In the genomic region with DNA sequence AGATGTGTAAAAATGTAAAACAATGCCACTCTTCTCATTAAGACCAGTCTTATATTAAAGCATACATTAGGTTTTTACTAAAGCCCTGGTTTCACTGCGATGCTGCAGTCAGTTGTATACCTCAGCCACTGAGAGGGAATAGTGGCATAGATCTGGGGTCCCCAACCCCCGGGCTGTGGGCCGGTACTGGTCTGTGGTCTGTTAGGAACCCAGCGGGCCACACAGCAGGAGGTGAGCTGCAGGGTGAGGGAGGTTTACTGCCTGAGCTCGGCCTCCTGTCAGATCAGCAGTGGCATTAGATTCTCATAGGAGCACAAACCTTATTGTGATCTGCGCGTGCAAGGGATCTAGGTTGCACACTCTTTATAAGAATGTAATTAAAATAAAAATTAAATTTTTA, we compare ENCODE assay signal across 27 cellular contexts.
"Had no signal": no experiment of that assay in that cellular context is flagged by ENCODE, and none has a peak within 500 bp of the region (broad histone marks: within the 10 kb centered on the region; RNA-seq: fewer than 3 reads in every experiment).

No MANE protein-coding gene starts in this region.

- H3K27ac ChIP-seq: hepatocyte, left lung, lower lobe of right lung, ovary, right atrium auricular region, right lobe of liver, stomach, testis, thyroid gland, transverse colon, upper lobe of left lung, vagina had no signal

- H3K36me3 ChIP-seq: left lung, lower lobe of right lung, ovary, right atrium auricular region, right lobe of liver, stomach, thyroid gland, transverse colon, upper lobe of left lung, vagina had no signal

- H3K4me1 Mint-ChIP-seq: mesothelial cell of epicardium; naive B cell; natural killer cell; nephron progenitor cell; stimulated activated naive B cell treated with anti-CD40 and anti-IgM and Interleukin-4, amounts not matched to agents 10 μg/mL and 1 μg/mL and 100 μg/mL, for 72 hours had no signal

- H3K4me3 Mint-ChIP-seq: mesothelial cell of epicardium; naive B cell; natural killer cell; nephron progenitor cell; stimulated activated naive B cell treated with anti-CD40 and anti-IgM and Interleukin-4, amounts not matched to agents 10 μg/mL and 1 μg/mL and 100 μg/mL, for 72 hours had no signal

- H3K4me1 ChIP-seq: left lung, lower lobe of right lung, right atrium auricular region, right lobe of liver, stomach, testis, thyroid gland, transverse colon, upper lobe of left lung, vagina had no signal

- H3K27me3 Mint-ChIP-seq: progenitor cell of endocrine pancreas had no signal

- H3K27ac Mint-ChIP-seq: mesothelial cell of epicardium; naive B cell; natural killer cell; nephron progenitor cell; progenitor cell of endocrine pancreas; stimulated activated naive B cell treated with anti-CD40 and anti-IgM and Interleukin-4, amounts not matched to agents 10 μg/mL and 1 μg/mL and 100 μg/mL, for 72 hours had no signal

- H2AFZ ChIP-seq: hepatocyte had no signal

- H3K9me3 Mint-ChIP-seq: mesothelial cell of epicardium; naive B cell; natural killer cell; nephron progenitor cell; stimulated activated naive B cell treated with anti-CD40 and anti-IgM and Interleukin-4, amounts not matched to agents 10 μg/mL and 1 μg/mL and 100 μg/mL, for 72 hours had no signal

- ATAC-seq: left colon; left lung; lower lobe of right lung; natural killer cell; right lobe of liver; stimulated activated naive B cell treated with anti-CD40 and anti-IgM and Interleukin-4, amounts not matched to agents 10 μg/mL and 1 μg/mL and 100 μg/mL, for 72 hours; stimulated activated naive CD8-positive, alpha-beta T cell treated with anti-CD3 and anti-CD28 coated beads, Interleukin-15, Interleukin-2, amounts not matched to agents 100 U/mL and 50 U/mL, for 24 hours had no signal

- H3K36me3 Mint-ChIP-seq: mesothelial cell of epicardium; naive B cell; natural killer cell; stimulated activated naive B cell treated with anti-CD40 and anti-IgM and Interleukin-4, amounts not matched to agents 10 μg/mL and 1 μg/mL and 100 μg/mL, for 72 hours had no signal

- H3K4me3 ChIP-seq: hepatocyte, left lung, lower lobe of right lung, ovary, right atrium auricular region, right lobe of liver, smooth muscle cell, stomach, testis, thyroid gland, transverse colon, upper lobe of left lung, vagina had no signal

- H3K79me2 ChIP-seq: hepatocyte had no signal

- DNase-seq: kidney; left colon; lower lobe of right lung; mammary epithelial cell; mesenchymal stem cell; naive B cell; natural killer cell; nephron progenitor cell; ovary; right lobe of liver; stimulated activated CD4-positive, alpha-beta T cell treated with anti-CD3 and anti-CD28 coated beads, Interleukin-15, amount 100 ng/mL, for 24 hours; stimulated activated CD4-positive, alpha-beta T cell treated with anti-CD3 and anti-CD28 coated beads, Interleukin-2, amount 100 ng/mL, for 24 hours; stimulated activated CD4-positive, alpha-beta T cell treated with anti-CD3 and anti-CD28 coated beads, Interleukin-4, amount 100 ng/mL, for 1 hour; stimulated activated naive B cell treated with anti-CD40 and anti-IgM and Interleukin-4, amounts not matched to agents 10 μg/mL and 1 μg/mL and 100 μg/mL, for 72 hours; stimulated activated naive CD8-positive, alpha-beta T cell treated with anti-CD3 and anti-CD28 coated beads, Interleukin-15, Interleukin-2, amounts not matched to agents 100 U/mL and 50 U/mL, for 24 hours; stomach; testis; thyroid gland; transverse colon; upper lobe of left lung had no signal

- H3K27me3 ChIP-seq: hepatocyte, left lung, ovary, right atrium auricular region, right lobe of liver, stomach, testis, thyroid gland, transverse colon, upper lobe of left lung, vagina had no signal

- H3K9me3 ChIP-seq: left lung, lower lobe of right lung, ovary, right atrium auricular region, right lobe of liver, stomach, testis, thyroid gland, transverse colon, upper lobe of left lung, vagina had no signal

- H3K4me2 ChIP-seq: hepatocyte, smooth muscle cell had no signal
